ENCODE assay signal across 16 cellular contexts in genomic region chr18:32425466-32425865, GRCh38. TPM values are rescaled to one million over a fixed set of nuclear protein-coding genes. Genes with fewer than 3 reads are reported as not detected.
DNase-seq lines count a peak whose midpoint lies in the region; ATAC-seq lines count a peak whose summit lies in the region.
"Had no signal": no experiment of that assay in that cellular context is flagged by ENCODE, and none has a peak within 500 bp of the region (broad histone marks: within the 10 kb centered on the region; RNA-seq: fewer than 3 reads in every experiment).

No MANE protein-coding gene starts in this region.

- intact Hi-C loops in Right ventricle myocardium superior (cut with DNase I), result loop anchor here (10.0 kb wide), 1 partner anchor 71 kb away; no protein-coding TSS in a partner anchor

- peak; percentile 5 for ATAC-seq in Right ventricle myocardium superior (ENCODE audit: poor library complexity)
- no peak for ATAC-seq in GM21723 (IDR thresholded peaks at IDR 0.05; ENCODE audit: unreplicated experiment)
- ATAC-seq in HG03457 (IDR thresholded peaks at IDR 0.05; ENCODE audit: unreplicated experiment), result no peak

- H3K4me3 ChIP-seq in skeletal muscle cell (ENCODE audit: low read depth, low read length), result no peak overlapping the region
- H3K4me3 ChIP-seq: gastroesophageal sphincter, thoracic aorta had no signal

- DNase-seq in HPDE6-E6E7 (ENCODE audit: extremely low spot score) (peak; percentile 31), astrocyte of the hippocampus (ENCODE audit: low read depth, low spot score) (peak; percentile 86), Right ventricle myocardium superior (no peak), skeletal muscle cell (ENCODE audit: low read depth) (peak; percentile 34), NCI-H345 treated with DMSO at 0.1 percent for 48 hours (lab: John Stamatoyannopoulos, UW; ENCODE audit: unreplicated experiment) (no peak), NCI-H2081 treated with DMSO at 0.1 percent for 48 hours (lab: John Stamatoyannopoulos, UW) (no peak)
- DNase-seq: activated CD4-positive, alpha-beta T cell treated with anti-CD3 and anti-CD28 coated beads, Interleukin-2, amount 50 U/mL, for 4 hours; activated effector memory CD4-positive, alpha-beta T cell treated with anti-CD3 and anti-CD28 coated beads, Interleukin-2, amount 50 U/mL, for 16 hours; Caco-2; cortex of kidney; OCI-M1 had no signal

RNA-seq across cellular contexts. Expression of gene GAREM1, which starts 45.2 kb away (rescaled TPM):
- 23.5 TPM for total RNA-seq in Right ventricle myocardium superior
- total RNA-seq: T-helper 2 cell treated with Interferon-gamma antibody and Interleukin-4, amounts not matched to agents 100 ng/mL and 5 ng/mL, for 36 hours had no signal

Comparison
In these comparisons a context has a peak if more than half of its experiments do, and no peak if none do; other contexts are left out.
1. DNase-seq: peak in HPDE6-E6E7 (single experiment), astrocyte of the hippocampus (single experiment) and skeletal muscle cell (single experiment); none in Right ventricle myocardium superior (single experiment), NCI-H345 treated with DMSO at 0.1 percent for 48 hours (single experiment) and NCI-H2081 treated with DMSO at 0.1 percent for 48 hours (single experiment).